Comparison of ENCODE assay signal across 25 cellular contexts in genomic region chrX:63719633-63720032, GRCh38.
"Had no signal": no experiment of that assay in that cellular context is flagged by ENCODE, and none has a peak within 500 bp of the region (broad histone marks: within the 10 kb centered on the region; RNA-seq: fewer than 3 reads in every experiment).

No MANE protein-coding gene starts in this region.

- H3K9me3 Mint-ChIP-seq: activated CD8-positive, alpha-beta T cell treated with anti-CD3 and anti-CD28 coated beads for 36 hours; activated naive CD8-positive, alpha-beta T cell treated with anti-CD3 and anti-CD28 coated beads for 36 hours; activated T-cell treated with anti-CD3 and anti-CD28 coated beads, Interleukin-2, amount 50 U/mL, for 72 hours; activated T-helper 17 cell treated with anti-CD3 and anti-CD28 coated beads, Interleukin-2, amount 50 U/mL, for 72 hours had no signal

- H3K27ac Mint-ChIP-seq: activated CD4-positive, alpha-beta T cell treated with anti-CD3 and anti-CD28 coated beads, Interleukin-2, amount 10 ng/mL, durations not matched to agents 24 days and 14 days; activated CD8-positive, alpha-beta T cell treated with anti-CD3 and anti-CD28 coated beads for 36 hours; activated naive CD8-positive, alpha-beta T cell treated with anti-CD3 and anti-CD28 coated beads for 36 hours; activated T-cell treated with anti-CD3 and anti-CD28 coated beads, Interleukin-2, amount 50 U/mL, for 72 hours; activated T-helper 17 cell treated with anti-CD3 and anti-CD28 coated beads, Interleukin-2, amount 50 U/mL, for 72 hours had no signal

- H3K4me3 Mint-ChIP-seq: activated CD4-positive, alpha-beta T cell treated with anti-CD3 and anti-CD28 coated beads, Interleukin-2, amount 10 ng/mL, durations not matched to agents 24 days and 14 days; activated CD8-positive, alpha-beta T cell treated with anti-CD3 and anti-CD28 coated beads for 36 hours; activated naive CD8-positive, alpha-beta T cell treated with anti-CD3 and anti-CD28 coated beads for 36 hours; activated T-cell treated with anti-CD3 and anti-CD28 coated beads, Interleukin-2, amount 50 U/mL, for 72 hours; activated T-helper 17 cell treated with anti-CD3 and anti-CD28 coated beads, Interleukin-2, amount 50 U/mL, for 72 hours had no signal

- DNase-seq: activated CD4-positive, alpha-beta T cell treated with anti-CD3 and anti-CD28 coated beads, Interleukin-2, amount 10 ng/mL, durations not matched to agents 24 days and 14 days; activated CD4-positive, alpha-beta T cell treated with anti-CD3 and anti-CD28 coated beads, Interleukin-2, amount 50 U/mL, for 4 hours; activated CD8-positive, alpha-beta T cell treated with anti-CD3 and anti-CD28 coated beads for 36 hours; activated effector memory CD4-positive, alpha-beta T cell treated with anti-CD3 and anti-CD28 coated beads, Interleukin-2, amount 50 U/mL, for 16 hours; activated naive CD4-positive, alpha-beta T cell; activated naive CD4-positive, alpha-beta T cell treated with anti-CD3 and anti-CD28 coated beads, Interleukin-2, amount 50 U/mL, for 16 hours; activated naive CD8-positive, alpha-beta T cell treated with anti-CD3 and anti-CD28 coated beads for 36 hours; activated T-cell treated with anti-CD3 and anti-CD28 coated beads, Interleukin-2, amount 50 U/mL, for 1 hour; activated T-cell treated with anti-CD3 and anti-CD28 coated beads, Interleukin-2, amount 50 U/mL, for 72 hours; amniotic stem cell; aorta; caudate nucleus; KG1; NCI-H1105; NCI-H1417 treated with DMSO at 0.1 percent for 48 hours; NCI-H1694; NCI-H1930; NCI-H2081 treated with DMSO at 0.1 percent for 48 hours; NCI-H226; NCI-H446 treated with DMSO at 0.1 percent for 48 hours; NCI-H524 treated with DMSO at 0.1 percent for 48 hours; T1000; WERI-Rb-1 had no signal

- ATAC-seq: activated CD8-positive, alpha-beta T cell treated with anti-CD3 and anti-CD28 coated beads for 36 hours; activated T-cell treated with anti-CD3 and anti-CD28 coated beads, Interleukin-2, amount 50 U/mL, for 72 hours; activated T-helper 17 cell treated with anti-CD3 and anti-CD28 coated beads, Interleukin-2, amount 50 U/mL, for 72 hours; Panc1 had no signal

- H3K27ac ChIP-seq: WERI-Rb-1 had no signal

- H3K4me1 Mint-ChIP-seq: activated CD4-positive, alpha-beta T cell treated with anti-CD3 and anti-CD28 coated beads, Interleukin-2, amount 10 ng/mL, durations not matched to agents 24 days and 14 days; activated T-helper 17 cell treated with anti-CD3 and anti-CD28 coated beads, Interleukin-2, amount 50 U/mL, for 72 hours had no signal
